Comparison of ENCODE assay signal across 15 cellular contexts in genomic region chr10:79396587-79396986, GRCh38. TPM values are rescaled to one million over a fixed set of nuclear protein-coding genes. Genes with fewer than 3 reads are reported as not detected.
DNase-seq lines count a peak whose midpoint lies in the region; ATAC-seq and TF ChIP-seq lines count a peak whose summit lies in the region.
"Had no signal": no experiment of that assay in that cellular context is flagged by ENCODE, and none has a peak within 500 bp of the region (broad histone marks: within the 10 kb centered on the region; RNA-seq: fewer than 3 reads in every experiment).

No MANE protein-coding gene starts in this region.

- H3K4me1 ChIP-seq in lower lobe of right lung (peaks cover 67% of the 10 kb centered on the region), rectal smooth muscle tissue (ENCODE audit: control insufficient read depth, insufficient read depth, low read length) (peaks cover 59% of the 10 kb centered on the region), tibial artery (peaks cover 5 to 54% (median 41%) of the 10 kb centered on the region in 4 donors)

- DNase-seq in left ventricle myocardium superior: peak; percentile 16
- no peak for DNase-seq in left cardiac atrium
- DNase-seq in lower lobe of right lung: no peak
- no peak for DNase-seq in tibial artery
- no peak for DNase-seq in Calu3
- no peak for DNase-seq in stimulated activated CD4-positive, alpha-beta T cell treated with anti-CD3 and anti-CD28 coated beads, Interleukin-4, amount 100 ng/mL, for 24 hours
- DNase-seq: CD4-positive, alpha-beta memory T cell; NCI-H187 treated with DMSO at 0.1 percent for 48 hours; NCI-H526; SJCRH30 had no signal

- H3K9me3 ChIP-seq in lower lobe of right lung: no peaks in the 10 kb centered on the region
- H3K9me3 ChIP-seq in tibial artery: no peaks in the 10 kb centered on the region
- H3K9me3 ChIP-seq: SJCRH30 had no signal

- H3K27me3 ChIP-seq in lower lobe of right lung (ENCODE audit: low read depth) (no peaks in the 10 kb centered on the region), rectal smooth muscle tissue (ENCODE audit: control insufficient read depth, insufficient read depth, low read length) (no peaks in the 10 kb centered on the region), tibial artery (no peaks in the 10 kb centered on the region)
- H3K27me3 ChIP-seq: SJCRH30 had no signal

- no peak overlapping the region for H3K9ac ChIP-seq in rectal smooth muscle tissue (ENCODE audit: low read length)

- intact Hi-C loops in left ventricle myocardium superior (cut with micrococcal nuclease): loop anchor here (10.0 kb wide), 1 partner anchor 48 kb away; the partner anchor contains the start of gene ZCCHC24
- intact Hi-C loops in left cardiac atrium (cut with DNase I): no loop called here
- intact Hi-C loops in lower lobe of right lung (cut with DNase I): no loop called here
- intact Hi-C loops in tibial artery (cut with DNase I; ENCODE audit: low total_unique reads): no loop called here
- intact Hi-C loops in Calu3 (cut with micrococcal nuclease; ENCODE audit: unreplicated experiment): no loop called here

- H3K4me3 ChIP-seq in lower lobe of right lung (no peak overlapping the region), rectal smooth muscle tissue (ENCODE audit: low read length) (no peak overlapping the region), tibial artery (no peak overlapping the region)
- H3K4me3 ChIP-seq: K562, SJCRH30 had no signal

- H3K27ac ChIP-seq in lower lobe of right lung (peak overlapping the region; percentile 27), rectal smooth muscle tissue (ENCODE audit: low read depth, low read length) (peak overlapping the region; percentile 96), tibial artery (peak overlapping the region; percentile 88 to 89)
- H3K27ac ChIP-seq: RWPE1 had no signal

- no peak for ATAC-seq in left ventricle myocardium superior
- ATAC-seq in left cardiac atrium: no peak
- no peak for ATAC-seq in lower lobe of right lung
- no peak for ATAC-seq in GM21381 (IDR thresholded peaks at IDR 0.05; ENCODE audit: unreplicated experiment)
- ATAC-seq: K562 had no signal

- H3K36me3 Mint-ChIP-seq in Calu3 (ENCODE audit: insufficient read depth, unreplicated experiment): no peaks in the 10 kb centered on the region
- H3K36me3 Mint-ChIP-seq: CD4-positive, alpha-beta memory T cell had no signal

- BruUV-seq in Calu3 (replicated peaks; lab: Mats Ljungman, UMichigan): no TSS peak

- H3K4me1 Mint-ChIP-seq in Calu3 (ENCODE audit: low read depth, unreplicated experiment): no peaks in the 10 kb centered on the region
- H3K4me1 Mint-ChIP-seq: B cell had no signal

- CTCF ChIA-PET in Calu3 (lab: Charles Lee): interaction anchor here (1.5 kb wide), 1 partner anchor 22 kb away, joined by 4 read pairs; no protein-coding TSS in a partner anchor

- peaks cover 44% of the 10 kb centered on the region for H3K27me3 Mint-ChIP-seq in Calu3 (ENCODE audit: unreplicated experiment)
- H3K27me3 Mint-ChIP-seq: B cell; CD4-positive, alpha-beta memory T cell had no signal

- H3K9me3 Mint-ChIP-seq in Calu3 (ENCODE audit: low read depth, unreplicated experiment): no peaks in the 10 kb centered on the region
- H3K9me3 Mint-ChIP-seq: CD4-positive, alpha-beta memory T cell had no signal

- H3K36me3 ChIP-seq in lower lobe of right lung: peaks cover 19% of the 10 kb centered on the region
- peaks cover 7% of the 10 kb centered on the region for H3K36me3 ChIP-seq in rectal smooth muscle tissue (ENCODE audit: control insufficient read depth, insufficient read depth, low read length)
- peaks cover 0 to 27% (median 15%) of the 10 kb centered on the region in 3 donors for H3K36me3 ChIP-seq in tibial artery

- H3K4me3 Mint-ChIP-seq in Calu3 (ENCODE audit: low read depth, unreplicated experiment): no peak overlapping the region
- H3K4me3 Mint-ChIP-seq: B cell; CD4-positive, alpha-beta memory T cell had no signal

- TF ChIP-seq CTCF in lower lobe of right lung (IDR thresholded peaks at IDR 0.05) (no peak), tibial artery (IDR thresholded peaks at IDR 0.05) (no peak), Calu3 (IDR thresholded peaks at IDR 0.05; ENCODE audit: unreplicated experiment) (no peak)

- H3K27ac Mint-ChIP-seq in Calu3 (ENCODE audit: unreplicated experiment): no peak overlapping the region
- H3K27ac Mint-ChIP-seq: B cell had no signal

RNA-seq across cellular contexts. Expression of gene ZCCHC24, which starts 48.8 kb away (rescaled TPM):
- total RNA-seq in left ventricle myocardium superior (49.0 TPM), left cardiac atrium (10 to 100 TPM; 52.9 to 56.6 TPM), lower lobe of right lung (34.7 TPM), Calu3 (2022) (0.98 and 1.4 TPM in 2 replicates)

RNA-seq across cellular contexts. Expression of gene PPIF, which starts 49.3 kb away (rescaled TPM):
- 139 TPM for total RNA-seq in left ventricle myocardium superior
- total RNA-seq in left cardiac atrium: 100 to 1,000 TPM; 110 to 155 TPM
- total RNA-seq in lower lobe of right lung: 28.5 TPM
- total RNA-seq in Calu3 (2022): 77.2 and 86.2 TPM in 2 replicates

Comparison
In these comparisons a context has a peak if more than half of its experiments do, and no peak if none do; other contexts are left out.
1. H3K27ac ChIP-seq: peak in every context shown above with its lines; median percentile 96 in rectal smooth muscle tissue; 88 in tibial artery; 27 in lower lobe of right lung.
2. RNA of gene ZCCHC24, which starts 48.8 kb away (total RNA-seq): 52.9 to 56.6 TPM in left cardiac atrium, 49.0 TPM in left ventricle myocardium superior (single experiment) and 34.7 TPM in lower lobe of right lung (single experiment); 0.98 to 1.4 TPM in Calu3; every median in the first group is over 10 times any median in the second.